ENCODE assay signal across 10 cellular contexts in genomic region chr17:50130778-50131317, GRCh38. TPM values are rescaled to one million over a fixed set of nuclear protein-coding genes. Genes with fewer than 3 reads are reported as not detected.
DNase-seq lines count a peak whose midpoint lies in the region; ATAC-seq and TF ChIP-seq lines count a peak whose summit lies in the region.
"Had no signal": no experiment of that assay in that cellular context is flagged by ENCODE, and none has a peak within 500 bp of the region (broad histone marks: within the 10 kb centered on the region; RNA-seq: fewer than 3 reads in every experiment).

No MANE protein-coding gene starts in this region.

- peak overlapping the region; percentile 40 for H3K27ac Mint-ChIP-seq in activated naive CD8-positive, alpha-beta T cell treated with anti-CD3 and anti-CD28 coated beads, Interleukin-2, amount 50 U/mL, for 24 hours
- peak overlapping the region; percentile 70 to 75 for H3K27ac Mint-ChIP-seq in natural killer cell

- H4K5ac ChIP-seq in IMR-90 (ENCODE audit: low read depth, low read length), result no peak overlapping the region

- TF ChIP-seq EP300 in transverse colon (IDR thresholded peaks at IDR 0.05; ENCODE audit: low read depth), result no peak

- no peak overlapping the region for H2BK120ac ChIP-seq in IMR-90 (ENCODE audit: low read depth, low read length)

- H3K36me3 Mint-ChIP-seq in activated naive CD8-positive, alpha-beta T cell treated with anti-CD3 and anti-CD28 coated beads, Interleukin-2, amount 50 U/mL, for 24 hours (ENCODE audit: low read depth), result peaks cover 12% of the 10 kb centered on the region
- H3K36me3 Mint-ChIP-seq in natural killer cell, result no peaks in the 10 kb centered on the region

- in situ Hi-C loops in IMR-90 (cut with MboI; ENCODE audit: low sequenced_read_pairs) (no loop called here), transverse colon (cut with MboI; ENCODE audit: low pct_ligation_motif_present in 1 of 4, low pct_unique_long_range_greater_than_20kb in 1 of 4, low sequenced_read_pairs in 3 of 4) (no loop called here)

- TF ChIP-seq RAD21 in IMR-90 (IDR thresholded peaks at IDR 0.05; ENCODE audit: low read length), result no peak

- no peak overlapping the region for H4K91ac ChIP-seq in IMR-90 (ENCODE audit: insufficient read depth, low read depth, low read length)

- dilution Hi-C loops in IMR-90 (cut with HindIII; ENCODE audit: low sequenced_read_pairs, unreplicated experiment), result no loop called here

- H2AK5ac ChIP-seq in IMR-90 (ENCODE audit: low read depth, low read length), result peak overlapping the region; percentile 76

- no peak overlapping the region for H2BK5ac ChIP-seq in IMR-90 (ENCODE audit: low read depth, low read length, poor library complexity, severe bottlenecking)

- H2BK20ac ChIP-seq in IMR-90 (ENCODE audit: low read depth, low read length), result no peak overlapping the region

- no peaks in the 10 kb centered on the region for H3K9me3 Mint-ChIP-seq in activated naive CD8-positive, alpha-beta T cell treated with anti-CD3 and anti-CD28 coated beads, Interleukin-2, amount 50 U/mL, for 24 hours
- H3K9me3 Mint-ChIP-seq in natural killer cell, result no peaks in the 10 kb centered on the region

- H3K4me1 ChIP-seq in IMR-90 (ENCODE audit: control insufficient read depth, insufficient read depth, low read length) (peaks cover 20% of the 10 kb centered on the region), transverse colon (peaks cover 10 to 47% (median 28%) of the 10 kb centered on the region in 4 donors)

- H3K27ac ChIP-seq in IMR-90 (ENCODE audit: insufficient read depth, low read length) (no peak overlapping the region), transverse colon (no peak overlapping the region)
- H3K27ac ChIP-seq: body of pancreas had no signal

- CTCF ChIA-PET in IMR-90 (lab: Yijun Ruan, JAX), result interaction anchor here (0.9 kb wide), 1 partner anchor 9 kb away, joined by 3 read pairs; no protein-coding TSS in a partner anchor

- DNase-seq in Daoy (ENCODE audit: low read depth), result peak; percentile 42
- DNase-seq in IMR-90, result no peak
- peak; percentile 28 for DNase-seq in activated naive CD8-positive, alpha-beta T cell treated with anti-CD3 and anti-CD28 coated beads, Interleukin-2, amount 50 U/mL, for 24 hours
- DNase-seq in natural killer cell, result no peak
- DNase-seq in SKM-1 (lab: John Stamatoyannopoulos, UW; ENCODE audit: unreplicated experiment), result no peak
- no peak for DNase-seq in transverse colon
- DNase-seq: body of pancreas, NCI-H2081 treated with DMSO at 0.1 percent for 48 hours had no signal

- H3K4me2 ChIP-seq in IMR-90 (ENCODE audit: low read depth, low read length), result no peak overlapping the region; the same call in 1 of the 2 replicates

- peaks cover 3 to 40% of the 10 kb centered on the region in 2 experiments; a peak in 3 of 4 replicates for H3K79me1 ChIP-seq in IMR-90 (ENCODE audit: low read depth in 1 of 2, low read length in 2 of 2)

- no peak overlapping the region for H3K56ac ChIP-seq in IMR-90 (ENCODE audit: extremely low read depth, insufficient read depth, low read length)

- peak overlapping the region; percentile 67; the same call in 1 of the 2 replicates for H3K23ac ChIP-seq in IMR-90 (ENCODE audit: low read depth, low read length)

- no peak overlapping the region for H3K18ac ChIP-seq in IMR-90 (ENCODE audit: low read depth, low read length)

- peaks cover 12% of the 10 kb centered on the region for H3K9me1 ChIP-seq in IMR-90 (ENCODE audit: insufficient read depth, low read length)

- H3K36me3 ChIP-seq in IMR-90 (ENCODE audit: control insufficient read depth, insufficient read depth, low read length), result peaks cover 16% of the 10 kb centered on the region; the same call in 1 of the 2 replicates
- H3K36me3 ChIP-seq in transverse colon, result peaks cover 0 to 12% (median 0%) of the 10 kb centered on the region in 4 donors

- peak overlapping the region; percentile 41 for H2AFZ ChIP-seq in IMR-90 (replicated peaks; ENCODE audit: low read length, poor library complexity)

- peak overlapping the region; percentile 52 for H3K4me3 Mint-ChIP-seq in activated naive CD8-positive, alpha-beta T cell treated with anti-CD3 and anti-CD28 coated beads, Interleukin-2, amount 50 U/mL, for 24 hours
- H3K4me3 Mint-ChIP-seq in natural killer cell, result peak overlapping the region; percentile 71

- peaks cover 22% of the 10 kb centered on the region for H3K27me3 Mint-ChIP-seq in activated naive CD8-positive, alpha-beta T cell treated with anti-CD3 and anti-CD28 coated beads, Interleukin-2, amount 50 U/mL, for 24 hours
- H3K27me3 Mint-ChIP-seq in natural killer cell (ENCODE audit: low read depth in 2 of 2), result peaks cover 6 to 13% of the 10 kb centered on the region in 2 donors

- WGBS in IMR-90 (ENCODE audit: extremely low coverage in 2 of 2, insufficient read length in 1 of 2), 2 experiments, result 42% methylated on average over 4 of the region's 10 CpGs; no CpG with 5 or more reads in 1 of the 2 experiments
- 48 to 67% methylated on average over 3 to 10 of the region's 10 CpGs for WGBS in transverse colon (ENCODE audit: low coverage in 1 of 2), 2 donors

- H3K4me1 Mint-ChIP-seq in activated naive CD8-positive, alpha-beta T cell treated with anti-CD3 and anti-CD28 coated beads, Interleukin-2, amount 50 U/mL, for 24 hours, result peaks cover 21% of the 10 kb centered on the region
- H3K4me1 Mint-ChIP-seq in natural killer cell, result peaks cover 21 to 41% of the 10 kb centered on the region in 2 donors

- H4K20me1 ChIP-seq in IMR-90 (ENCODE audit: insufficient read depth, low read length), result peaks cover 19% of the 10 kb centered on the region

- no TSS peak for BruUV-seq in IMR-90 (replicated peaks; lab: Mats Ljungman, UMichigan)

- H3K14ac ChIP-seq in IMR-90 (replicated peaks; ENCODE audit: low read depth, low read length), result 0 out of 2 replicates have a peak overlapping the region, but pooled peaks have one; percentile 53

- ATAC-seq in IMR-90 (ENCODE audit: low read depth), result no peak
- peak; percentile 45 for ATAC-seq in activated naive CD8-positive, alpha-beta T cell treated with anti-CD3 and anti-CD28 coated beads, Interleukin-2, amount 50 U/mL, for 24 hours
- ATAC-seq in natural killer cell, result peak in 1 of 3 donors; percentile 6
- no peak for ATAC-seq in HG02759 (IDR thresholded peaks at IDR 0.05; ENCODE audit: unreplicated experiment)
- ATAC-seq in HG02884 (IDR thresholded peaks at IDR 0.05; ENCODE audit: unreplicated experiment), result no peak

- H2BK15ac ChIP-seq in IMR-90 (ENCODE audit: low read depth, low read length), result no peak overlapping the region

- no peak overlapping the region; a peak in 1 of 4 replicates for H4K8ac ChIP-seq in IMR-90 (ENCODE audit: low read depth in 2 of 2, low read length in 2 of 2)

- no peak overlapping the region for H3K9ac ChIP-seq in IMR-90 (ENCODE audit: low read depth, low read length)

- H3K4me3 ChIP-seq in IMR-90 (ENCODE audit: insufficient read depth, low read depth, low read length) (no peak overlapping the region), transverse colon (no peak overlapping the region)
- H3K4me3 ChIP-seq: body of pancreas had no signal

- no peak for TF ChIP-seq POLR2A in IMR-90 (IDR thresholded peaks at IDR 0.05; ENCODE audit: low read depth, low read length)
- TF ChIP-seq POLR2A in transverse colon (IDR thresholded peaks at IDR 0.05), result no peak

- H2AK9ac ChIP-seq in IMR-90 (replicated peaks; ENCODE audit: low read depth, low read length, poor library complexity), result peak overlapping the region; percentile 5

- H3K9me3 ChIP-seq in IMR-90 (ENCODE audit: control insufficient read depth, insufficient read depth, low read length), result no peaks in the 10 kb centered on the region
- no peaks in the 10 kb centered on the region for H3K9me3 ChIP-seq in transverse colon
- H3K9me3 ChIP-seq: body of pancreas had no signal

- POLR2A ChIA-PET in IMR-90 (lab: Charles Lee; ENCODE audit: unreplicated experiment), result interaction anchor here (0.6 kb wide), 1 partner anchor 327 kb away, joined by 3 read pairs; no protein-coding TSS in a partner anchor

- TF ChIP-seq CTCF in IMR-90 (conservative IDR thresholded peaks at IDR 0.05; ENCODE audit: low read depth, low read length) (no peak), natural killer cell (IDR thresholded peaks at IDR 0.05) (no peak), transverse colon (IDR thresholded peaks at IDR 0.05) (no peak)

- H3K27me3 ChIP-seq in IMR-90 (ENCODE audit: control insufficient read depth, insufficient read depth, low read length) (no peaks in the 10 kb centered on the region), transverse colon (peaks cover 32% of the 10 kb centered on the region)

- intact Hi-C loops in IMR-90 (cut with micrococcal nuclease), result no loop called here
- intact Hi-C loops in natural killer cell (cut with micrococcal nuclease), result loop anchor here (5.0 kb wide), 1 partner anchor 36 kb away; the partner anchor contains the start of gene SGCA
- intact Hi-C loops in transverse colon (cut with DNase I; ENCODE audit: low total_unique reads), result no loop called here

- no peak overlapping the region; the same call in 1 of the 2 replicates for H3K4ac ChIP-seq in IMR-90 (ENCODE audit: low read depth, low read length)

RNA-seq across cellular contexts. Expression of gene SAMD14, which starts 0.9 kb away (rescaled TPM):
- total RNA-seq in Daoy (2014; rRNA removed; shearing (Covaris generic)), result 1.7 and 2.6 TPM in 2 replicates
- total RNA-seq in IMR-90 (2012; rRNA removed), result 1.4 TPM in 2 replicates
- polyA plus RNA-seq in IMR-90 (2012; rRNA removed), result 6.2 and 6.7 TPM in 2 replicates
- polyA plus RNA-seq in IMR-90 (2012; cell fraction: cytosol; rRNA removed), result 2.7 and 5.4 TPM in 2 replicates
- 20.9 and 34.4 TPM in 2 replicates for polyA plus RNA-seq in IMR-90 (2012; cell fraction: nucleus; rRNA removed; ENCODE audit: low replicate concordance)
- 1 to 10 TPM; 1.1 to 2.1 (median 1.5) TPM for total RNA-seq in natural killer cell
- total RNA-seq in transverse colon, result 1 to 10 TPM in 1 of 4 donors, under 1 TPM in 2, not detected in 1; 0.14 to 1.8 (median 0.32) TPM
- total RNA-seq: body of pancreas had no signal

RNA-seq across cellular contexts. Expression of gene PPP1R9B, which starts 19.6 kb away (rescaled TPM):
- 28.8 and 36.3 TPM in 2 replicates for total RNA-seq in Daoy (2014; rRNA removed; shearing (Covaris generic))
- total RNA-seq in IMR-90 (2012; rRNA removed) (28.0 and 38.6 TPM in 2 replicates), natural killer cell (100 to 1,000 TPM; 124 to 162 (median 135) TPM), transverse colon (10 to 100 TPM; 19.0 to 29.9 (median 27.7) TPM)
- 23.0 and 25.8 TPM in 2 replicates for polyA plus RNA-seq in IMR-90 (2012; rRNA removed)
- polyA plus RNA-seq in IMR-90 (2012; cell fraction: cytosol; rRNA removed), result 16.2 and 19.3 TPM in 2 replicates
- polyA plus RNA-seq in IMR-90 (2012; cell fraction: nucleus; rRNA removed; ENCODE audit: low replicate concordance), result 42.2 and 55.1 TPM in 2 replicates

RNA-seq across cellular contexts. Expression of gene SGCA, which starts 35.0 kb away (rescaled TPM):
- 0.51 and 1.3 TPM in 2 replicates for total RNA-seq in Daoy (2014; rRNA removed; shearing (Covaris generic))
- total RNA-seq in IMR-90 (2012; rRNA removed) (not detected in 2 replicates), natural killer cell (not detected), transverse colon (10 to 100 TPM in 1 of 4 donors, 1 to 10 TPM in 3; 3.7 to 65.3 (median 7.6) TPM)
- polyA plus RNA-seq in IMR-90 (2012; rRNA removed), result 0.19 and 0.55 TPM in 2 replicates
- polyA plus RNA-seq in IMR-90 (2012; cell fraction: cytosol; rRNA removed), result 0.36 and 0.43 TPM in 2 replicates
- polyA plus RNA-seq in IMR-90 (2012; cell fraction: nucleus; rRNA removed; ENCODE audit: low replicate concordance), result 0.34 TPM in 1 of 2 replicates, not detected in the other

RNA-seq across cellular contexts. Expression of gene PDK2, which starts 35.7 kb away (rescaled TPM):
- total RNA-seq in Daoy (2014; rRNA removed; shearing (Covaris generic)), result 4.5 and 5.7 TPM in 2 replicates
- 26.7 and 38.0 TPM in 2 replicates for total RNA-seq in IMR-90 (2012; rRNA removed)
- 104 and 113 TPM in 2 replicates for polyA plus RNA-seq in IMR-90 (2012; rRNA removed)
- 45.0 and 131 TPM in 2 replicates for polyA plus RNA-seq in IMR-90 (2012; cell fraction: cytosol; rRNA removed)
- 71.2 and 130 TPM in 2 replicates for polyA plus RNA-seq in IMR-90 (2012; cell fraction: nucleus; rRNA removed; ENCODE audit: low replicate concordance)
- 10 to 100 TPM; 23.2 to 32.9 (median 23.6) TPM for total RNA-seq in natural killer cell
- 100 to 1,000 TPM in 3 of 4 donors, 10 to 100 TPM in 1; 84.6 to 292 (median 136) TPM for total RNA-seq in transverse colon

Comparison
In these comparisons a context has a peak if more than half of its experiments do, and no peak if none do; other contexts are left out.
1. DNase-seq: peak in Daoy (single experiment) and activated naive CD8-positive, alpha-beta T cell treated with anti-CD3 and anti-CD28 coated beads, Interleukin-2, amount 50 U/mL, for 24 hours (single experiment); none in IMR-90 (single experiment), natural killer cell (single experiment), SKM-1 (single experiment) and transverse colon (single experiment).